Comparison of ENCODE assay signal across 29 cellular contexts in genomic region chr1:153340356-153340755, GRCh38. TPM values are rescaled to one million over a fixed set of nuclear protein-coding genes. Genes with fewer than 3 reads are reported as not detected.
"Had no signal": no experiment of that assay in that cellular context is flagged by ENCODE, and none has a peak within 500 bp of the region (broad histone marks: within the 10 kb centered on the region; RNA-seq: fewer than 3 reads in every experiment).

No MANE protein-coding gene starts in this region.

- H3K4me1 ChIP-seq: ascending aorta, SJCRH30 had no signal

- H3K36me3 ChIP-seq: ascending aorta, MG63, Peyer's patch, SJCRH30 had no signal

- H3K27ac Mint-ChIP-seq: activated naive CD8-positive, alpha-beta T cell treated with anti-CD3 and anti-CD28 coated beads, Interleukin-2, amount 50 U/mL, for 24 hours had no signal

- H3K4me3 Mint-ChIP-seq: activated naive CD8-positive, alpha-beta T cell treated with anti-CD3 and anti-CD28 coated beads, Interleukin-2, amount 50 U/mL, for 24 hours had no signal

- H3K9ac ChIP-seq: SK-N-SH had no signal

- H3K9me3 Mint-ChIP-seq: activated naive CD8-positive, alpha-beta T cell treated with anti-CD3 and anti-CD28 coated beads, Interleukin-2, amount 50 U/mL, for 24 hours had no signal

- H3K27me3 ChIP-seq: ascending aorta, body of pancreas, Peyer's patch had no signal

- DNase-seq: activated CD4-positive, alpha-beta T cell treated with anti-CD3 and anti-CD28 coated beads for 4 hours; activated CD4-positive, alpha-beta T cell treated with anti-CD3 and anti-CD28 coated beads, Interleukin-2, amount 50 U/mL, for 48 hours; activated CD8-positive, alpha-beta memory T cell treated with anti-CD3 and anti-CD28 coated beads, Interleukin-2, amount 50 U/mL, for 48 hours; activated naive CD4-positive, alpha-beta T cell treated with anti-CD3 and anti-CD28 coated beads, Interleukin-2, amount 50 U/mL, for 16 hours; activated naive CD8-positive, alpha-beta T cell treated with anti-CD3 and anti-CD28 coated beads, Interleukin-2, amount 50 U/mL, for 24 hours; activated T-cell treated with anti-CD3 and anti-CD28 coated beads, Interleukin-2, amount 50 U/mL, for 1 hour; amniotic stem cell; body of pancreas; central memory CD4-positive, alpha-beta T cell; KG1; MG63; MV-4-11; NCI-H1092 treated with DMSO at 0.1 percent for 48 hours; NCI-H1436; NCI-H1694 treated with DMSO at 0.1 percent for 48 hours; NCI-H2029 treated with DMSO at 0.1 percent for 48 hours; NCI-H446; Peyer's patch; Right ventricle myocardium superior; SJCRH30; SK-N-SH; T-helper 1 cell had no signal

- H3K9me3 ChIP-seq: ascending aorta, body of pancreas, Peyer's patch, SJCRH30, SK-N-SH had no signal

- ATAC-seq: activated CD4-positive, CD25-positive, alpha-beta regulatory T cell treated with anti-CD3 and anti-CD28 coated beads, Interleukin-2, amount 50 U/mL, for 24 hours; activated naive CD8-positive, alpha-beta T cell treated with anti-CD3 and anti-CD28 coated beads, Interleukin-2, amount 50 U/mL, for 24 hours; body of pancreas had no signal

- H3K4me2 ChIP-seq: SK-N-SH had no signal

- H3K4me3 ChIP-seq: ascending aorta, body of pancreas, MG63, Peyer's patch, SJCRH30 had no signal

- H3K27ac ChIP-seq: ascending aorta, body of pancreas, Peyer's patch, RWPE1, SJCRH30 had no signal

RNA-seq across cellular contexts. Expression of gene PGLYRP4, which starts 8.3 kb away (rescaled TPM):
- total RNA-seq: ascending aorta; body of pancreas; bronchial epithelial cell; chondrocyte; LHCN-M2; Peyer's patch; Right ventricle myocardium superior; SJCRH30; T-helper 2 cell treated with Interferon-gamma antibody and Interleukin-4, amounts not matched to agents 100 ng/mL and 5 ng/mL, for 36 hours had no signal

RNA-seq across cellular contexts. Expression of gene S100A9, which starts 17.3 kb away (rescaled TPM):
- total RNA-seq: chondrocyte; LHCN-M2; SJCRH30; T-helper 2 cell treated with Interferon-gamma antibody and Interleukin-4, amounts not matched to agents 100 ng/mL and 5 ng/mL, for 36 hours had no signal

RNA-seq across cellular contexts. Expression of gene PGLYRP3, which starts 27.6 kb away (rescaled TPM):
- total RNA-seq: ascending aorta; body of pancreas; chondrocyte; LHCN-M2; Peyer's patch; Right ventricle myocardium superior; SJCRH30; T-helper 2 cell treated with Interferon-gamma antibody and Interleukin-4, amounts not matched to agents 100 ng/mL and 5 ng/mL, for 36 hours had no signal

RNA-seq across cellular contexts. Expression of gene S100A12, which starts 35.1 kb away (rescaled TPM):
- total RNA-seq: ascending aorta; body of pancreas; bronchial epithelial cell; chondrocyte; LHCN-M2; Peyer's patch; SJCRH30; T-helper 2 cell treated with Interferon-gamma antibody and Interleukin-4, amounts not matched to agents 100 ng/mL and 5 ng/mL, for 36 hours had no signal

RNA-seq across cellular contexts. Expression of gene S100A8, which starts 50.5 kb away (rescaled TPM):
- total RNA-seq: chondrocyte; LHCN-M2; SJCRH30; T-helper 2 cell treated with Interferon-gamma antibody and Interleukin-4, amounts not matched to agents 100 ng/mL and 5 ng/mL, for 36 hours had no signal
